ENCODE assay signal across 8 cellular contexts in genomic region chr15:28123408-28124023, GRCh38. TPM values are rescaled to one million over a fixed set of nuclear protein-coding genes. Genes with fewer than 3 reads are reported as not detected.
A peak's percentile ranks its signal among the peaks of the same experiment; 100 is the strongest.
DNase-seq lines count a peak whose midpoint lies in the region; ATAC-seq and TF ChIP-seq lines count a peak whose summit lies in the region.

No MANE protein-coding gene starts in this region.

- DNase-seq in NCI-H345 treated with DMSO at 0.1 percent for 48 hours (lab: John Stamatoyannopoulos, UW; ENCODE audit: unreplicated experiment) (peak; percentile 6), endodermal cell (peak; percentile 95), lung (ENCODE audit: low spot score) (peak; percentile 69), stomach (peak; percentile 77)
- DNase-seq in activated CD4-positive, alpha-beta T cell treated with anti-CD3 and anti-CD28 coated beads, Interleukin-2, amount 10 ng/mL, durations not matched to agents 7 days and 5 days = peak; percentile 63

- peaks cover 8% of the 10 kb centered on the region for H3K4me1 Mint-ChIP-seq in activated CD4-positive, alpha-beta T cell treated with anti-CD3 and anti-CD28 coated beads, Interleukin-2, amount 10 ng/mL, durations not matched to agents 7 days and 5 days
- no peaks in the 10 kb centered on the region for H3K4me1 Mint-ChIP-seq in endodermal cell

- ATAC-seq in HG02798 (IDR thresholded peaks at IDR 0.05; ENCODE audit: poor library complexity, unreplicated experiment) = peak; percentile 70
- ATAC-seq in lung (ENCODE audit: insufficient read depth, low FRiP score) = peak; percentile 59
- no peak for ATAC-seq in GM21529 (IDR thresholded peaks at IDR 0.05; ENCODE audit: unreplicated experiment)

- no peak for TF ChIP-seq POLR2A in stomach (IDR thresholded peaks at IDR 0.05)

- TF ChIP-seq CTCF in DOHH2 (IDR thresholded peaks at IDR 0.05; ENCODE audit: low read depth, low read length, poor library complexity, severe bottlenecking) (peak; percentile 64), endodermal cell (conservative IDR thresholded peaks at IDR 0.05) (peak; percentile 81), lung (IDR thresholded peaks at IDR 0.05; ENCODE audit: control extremely low read depth, extremely low read depth) (peak; percentile 45), stomach (IDR thresholded peaks at IDR 0.05) (peak in 5 of 7 experiments; percentile 40 to 74 (median 56))

- intact Hi-C loops in stomach (cut with DNase I; ENCODE audit: low total_unique reads) = no loop called here

- no peak overlapping the region for H3K4me3 ChIP-seq in DOHH2 (ENCODE audit: low read length)
- H3K4me3 ChIP-seq in endodermal cell (ENCODE audit: low read length) = no peak overlapping the region
- H3K4me3 ChIP-seq in lung = no peak overlapping the region
- no peak overlapping the region for H3K4me3 ChIP-seq in stomach

- TF ChIP-seq EP300 in stomach (IDR thresholded peaks at IDR 0.05) = no peak

- peaks cover 20% of the 10 kb centered on the region for H3K36me3 Mint-ChIP-seq in activated CD4-positive, alpha-beta T cell treated with anti-CD3 and anti-CD28 coated beads, Interleukin-2, amount 10 ng/mL, durations not matched to agents 7 days and 5 days (ENCODE audit: low read depth)
- H3K36me3 Mint-ChIP-seq in endodermal cell (ENCODE audit: low read depth) = peaks cover 66% of the 10 kb centered on the region

- H3K4me1 ChIP-seq in DOHH2 (ENCODE audit: control insufficient read depth, low read length) (no peaks in the 10 kb centered on the region), endodermal cell (ENCODE audit: control insufficient read depth, insufficient read depth, low read length) (no peaks in the 10 kb centered on the region), lung (ENCODE audit: control insufficient read depth in 2 of 2, insufficient read depth in 2 of 2, low read length in 2 of 2) (no peaks in the 10 kb centered on the region), stomach (peaks cover 0 to 3% (median 0%) of the 10 kb centered on the region in 4 donors)

- no peak overlapping the region for H3K4me2 ChIP-seq in DOHH2 (ENCODE audit: low read length)

- no peak overlapping the region for H3K4me3 Mint-ChIP-seq in activated CD4-positive, alpha-beta T cell treated with anti-CD3 and anti-CD28 coated beads, Interleukin-2, amount 10 ng/mL, durations not matched to agents 7 days and 5 days
- H3K4me3 Mint-ChIP-seq in endodermal cell = no peak overlapping the region

- no peaks in the 10 kb centered on the region for H3F3A ChIP-seq in DOHH2 (ENCODE audit: control insufficient read depth, insufficient read depth)

- H3K27ac Mint-ChIP-seq in activated CD4-positive, alpha-beta T cell treated with anti-CD3 and anti-CD28 coated beads, Interleukin-2, amount 10 ng/mL, durations not matched to agents 7 days and 5 days = no peak overlapping the region
- no peak overlapping the region for H3K27ac Mint-ChIP-seq in endodermal cell

- H3K9ac ChIP-seq in endodermal cell (ENCODE audit: extremely low read depth, low read length, poor library complexity, severe bottlenecking) = no peak overlapping the region

- H3K27me3 Mint-ChIP-seq in activated CD4-positive, alpha-beta T cell treated with anti-CD3 and anti-CD28 coated beads, Interleukin-2, amount 10 ng/mL, durations not matched to agents 7 days and 5 days = no peaks in the 10 kb centered on the region
- H3K27me3 Mint-ChIP-seq in endodermal cell (ENCODE audit: insufficient read depth) = no peaks in the 10 kb centered on the region

- H3K9me3 ChIP-seq in DOHH2 (ENCODE audit: control insufficient read depth, insufficient read depth, low read length) = no peaks in the 10 kb centered on the region
- H3K9me3 ChIP-seq in endodermal cell (ENCODE audit: control insufficient read depth, low read length) = no peaks in the 10 kb centered on the region
- no peaks in the 10 kb centered on the region for H3K9me3 ChIP-seq in lung (ENCODE audit: control insufficient read depth in 2 of 2, insufficient read depth in 1 of 2, low read length in 1 of 2)
- H3K9me3 ChIP-seq in stomach = no peaks in the 10 kb centered on the region

- no peaks in the 10 kb centered on the region for H3K9me2 ChIP-seq in DOHH2 (replicated peaks; ENCODE audit: control insufficient read depth, low read length)

- H3K36me3 ChIP-seq in DOHH2 (ENCODE audit: control insufficient read depth, low read length) (peaks cover 57% of the 10 kb centered on the region), endodermal cell (ENCODE audit: control insufficient read depth, insufficient read depth, low read length) (peaks cover 71% of the 10 kb centered on the region), lung (ENCODE audit: control insufficient read depth in 2 of 2, insufficient read depth in 2 of 2, low read length in 2 of 2) (peaks cover 14 to 33% of the 10 kb centered on the region in 2 donors), stomach (peaks cover 39 to 89% (median 82%) of the 10 kb centered on the region in 4 donors)

- CTCF ChIA-PET in activated CD4-positive, alpha-beta T cell treated with anti-CD3 and anti-CD28 coated beads, Interleukin-2, amount 10 ng/mL, durations not matched to agents 7 days and 5 days (lab: Charles Lee) = no interaction called here

- H4K20me1 ChIP-seq in DOHH2 (ENCODE audit: control insufficient read depth, insufficient read depth, low read depth, low read length) = no peaks in the 10 kb centered on the region

- H3K79me2 ChIP-seq in DOHH2 (ENCODE audit: control insufficient read depth, low read length) = no peaks in the 10 kb centered on the region

- POLR2A ChIA-PET in activated CD4-positive, alpha-beta T cell treated with anti-CD3 and anti-CD28 coated beads, Interleukin-2, amount 10 ng/mL, durations not matched to agents 7 days and 5 days (lab: Charles Lee) = no interaction called here

- WGBS in endodermal cell (ENCODE audit: insufficient coverage in 1 of 2, insufficient read length in 1 of 2), 2 experiments = 48 to 58% methylated on average over 6 of the region's 6 CpGs
- 30 to 47% methylated on average over 6 of the region's 6 CpGs for WGBS in lung, 2 donors
- 24 to 33% (median 30%) methylated on average over 6 of the region's 6 CpGs for WGBS in stomach, 5 donors

- H3K27me3 ChIP-seq in DOHH2 (ENCODE audit: control insufficient read depth, low read length) (no peaks in the 10 kb centered on the region), endodermal cell (ENCODE audit: control insufficient read depth, insufficient read depth, low read length, poor library complexity, severe bottlenecking) (no peaks in the 10 kb centered on the region), lung (ENCODE audit: control insufficient read depth, insufficient read depth) (no peaks in the 10 kb centered on the region), stomach (no peaks in the 10 kb centered on the region)

- no peak overlapping the region for H3K27ac ChIP-seq in DOHH2 (ENCODE audit: low read depth, low read length)
- no peak overlapping the region for H3K27ac ChIP-seq in endodermal cell (ENCODE audit: low read depth, low read length)
- H3K27ac ChIP-seq in lung (ENCODE audit: low read depth in 1 of 2, low read length in 1 of 2) = no peak overlapping the region
- no peak overlapping the region for H3K27ac ChIP-seq in stomach

- no peaks in the 10 kb centered on the region for H3K9me3 Mint-ChIP-seq in activated CD4-positive, alpha-beta T cell treated with anti-CD3 and anti-CD28 coated beads, Interleukin-2, amount 10 ng/mL, durations not matched to agents 7 days and 5 days
- no peaks in the 10 kb centered on the region for H3K9me3 Mint-ChIP-seq in endodermal cell

RNA-seq across cellular contexts. Expression of gene OCA2, which starts 24.4 kb away (rescaled TPM):
- total RNA-seq in activated CD4-positive, alpha-beta T cell treated with anti-CD3 and anti-CD28 coated beads, Interleukin-2, amount 10 ng/mL, durations not matched to agents 7 days and 5 days = not detected
- under 1 TPM; 0.29 to 0.84 TPM for total RNA-seq in endodermal cell
- 1.1 TPM for polyA plus RNA-seq in endodermal cell (2013, experiment 1 of 2)
- 0.79 TPM for polyA plus RNA-seq in endodermal cell (2013, experiment 2 of 2)
- 10 to 100 TPM in 1 of 2 donors, 1 to 10 TPM in 1; 3.9 to 23.0 TPM for total RNA-seq in lung
- polyA plus RNA-seq in lung = under 1 TPM; 0.49 to 0.71 TPM
- under 1 TPM in 2 of 5 donors, not detected in 3; 0.55 to 0.89 TPM for total RNA-seq in stomach
- under 1 TPM in 2 of 3 donors, not detected in 1; 0.12 to 0.75 TPM for polyA plus RNA-seq in stomach

Comparison
In these comparisons a context has a peak if more than half of its experiments do, and no peak if none do; other contexts are left out.
1. DNase-seq: peak in every context shown above with its lines; median percentile 95 in endodermal cell; 77 in stomach; 69 in lung; 63 in activated CD4-positive, alpha-beta T cell treated with anti-CD3 and anti-CD28 coated beads, Interleukin-2, amount 10 ng/mL, durations not matched to agents 7 days and 5 days; 6 in NCI-H345 treated with DMSO at 0.1 percent for 48 hours.